1 cellular context compared by ENCODE assay signal in genomic region chr2:84878896-84879594, GRCh38.
TF ChIP-seq lines count a peak whose summit lies in the region.

No MANE protein-coding gene starts in this region.

TF ChIP-seq in GM12878, 131 proteins besides CTCF, POLR2A, EP300 and RAD21:
- no peak for TF ChIP-seq HSF1 (IDR thresholded peaks at IDR 0.05; ENCODE audit: low read depth, low read length)
- no peak for TF ChIP-seq BACH1 (IDR thresholded peaks at IDR 0.05; ENCODE audit: borderline replicate concordance)
- TF ChIP-seq ZBED1 (IDR thresholded peaks at IDR 0.05; ENCODE audit: borderline replicate concordance), result no peak
- TF ChIP-seq NFYA (IDR thresholded peaks at IDR 0.05; ENCODE audit: borderline replicate concordance, low read depth, low read length), result no peak
- TF ChIP-seq NBN (IDR thresholded peaks at IDR 0.05), result 0 out of 2 replicates have a peak, but pooled peaks have one; percentile 16
- 0 out of 2 replicates have a peak, but pooled peaks have one; percentile 11 for TF ChIP-seq ATF7 (IDR thresholded peaks at IDR 0.05; ENCODE audit: low read depth)
TF ChIP-seq in GM12878: peak in this region for 2.
